9 cellular contexts compared by ENCODE assay signal in genomic region chr11:107999759-108000455, GRCh38. TPM values are rescaled to one million over a fixed set of nuclear protein-coding genes. Genes with fewer than 3 reads are reported as not detected.
DNase-seq lines count a peak whose midpoint lies in the region; ATAC-seq and TF ChIP-seq lines count a peak whose summit lies in the region.
"Had no signal": no experiment of that assay in that cellular context is flagged by ENCODE, and none has a peak within 500 bp of the region (broad histone marks: within the 10 kb centered on the region; RNA-seq: fewer than 3 reads in every experiment).

No MANE protein-coding gene starts in this region.

- no peak overlapping the region for H3K4me3 ChIP-seq in fibroblast of villous mesenchyme (ENCODE audit: low read depth, low read length)

- H3K27ac ChIP-seq in VCaP: no peak overlapping the region
- H3K27ac ChIP-seq: neutrophil had no signal

- intact Hi-C loops in posterior cingulate gyrus (cut with DNase I): loop anchor here (10.0 kb wide), 1 partner anchor 655 kb away; no protein-coding TSS in a partner anchor

- DNase-seq in AML-193 (lab: John Stamatoyannopoulos, UW) (peak; percentile 23), NCI-H1436 (lab: John Stamatoyannopoulos, UW) (peak; percentile 46), fibroblast of villous mesenchyme (ENCODE audit: low read depth) (peak; percentile 59), posterior cingulate gyrus (no peak)
- peak; percentile 31 for DNase-seq in stimulated activated CD4-positive, alpha-beta T cell treated with anti-CD3 and anti-CD28 coated beads, Interleukin-1b, Interleukin-23, amount 100 ng/mL, for 48 hours

- peak; percentile 64 for TF ChIP-seq CTCF in VCaP (conservative IDR thresholded peaks at IDR 0.05)
- TF ChIP-seq CTCF in fibroblast of villous mesenchyme (IDR thresholded peaks at IDR 0.05; ENCODE audit: insufficient read depth, low read depth, low read length): peak; percentile 79

- ATAC-seq in GM18502 (IDR thresholded peaks at IDR 0.05; ENCODE audit: poor library complexity, unreplicated experiment) (peak; percentile 90), HG02870 (IDR thresholded peaks at IDR 0.05; ENCODE audit: unreplicated experiment) (peak; percentile 92)

RNA-seq across cellular contexts. Expression of gene CUL5, which starts 8.8 kb away (rescaled TPM):
- 39.9 and 61.3 TPM in 2 replicates for total RNA-seq in fibroblast of villous mesenchyme

Comparison
In these comparisons a context has a peak if more than half of its experiments do, and no peak if none do; other contexts are left out.
1. DNase-seq: peak in AML-193 (2 of 2), NCI-H1436 (single experiment), fibroblast of villous mesenchyme (single experiment) and stimulated activated CD4-positive, alpha-beta T cell treated with anti-CD3 and anti-CD28 coated beads, Interleukin-1b, Interleukin-23, amount 100 ng/mL, for 48 hours (single experiment); none in posterior cingulate gyrus (0 of 10).